In genomic region chr9:136092741-136093140, GRCh38 we compare ENCODE assay signal across 9 cellular contexts. TPM values are rescaled to one million over a fixed set of nuclear protein-coding genes. Genes with fewer than 3 reads are reported as not detected.
DNase-seq lines count a peak whose midpoint lies in the region; ATAC-seq and TF ChIP-seq lines count a peak whose summit lies in the region.
"Had no signal": no experiment of that assay in that cellular context is flagged by ENCODE, and none has a peak within 500 bp of the region (broad histone marks: within the 10 kb centered on the region; RNA-seq: fewer than 3 reads in every experiment).

No MANE protein-coding gene starts in this region.

- TF ChIP-seq CTCF in heart left ventricle (IDR thresholded peaks at IDR 0.05) (no peak), brain microvascular endothelial cell (IDR thresholded peaks at IDR 0.05; ENCODE audit: low read depth, low read length, missing control alignments) (peak; percentile 1), uterus (IDR thresholded peaks at IDR 0.05) (no peak)

- in situ Hi-C loops in brain microvascular endothelial cell (cut with HindIII; ENCODE audit: low pct_ligation_motif_present, low sequenced_read_pairs), result no loop called here

- H3K36me3 ChIP-seq in heart left ventricle (no peaks in the 10 kb centered on the region), brain microvascular endothelial cell (replicated peaks) (peaks cover 3% of the 10 kb centered on the region), uterus (no peaks in the 10 kb centered on the region)
- H3K36me3 ChIP-seq in naive thymus-derived CD4-positive, alpha-beta T cell (ENCODE audit: control insufficient read depth in 2 of 3, insufficient read depth in 3 of 3, low read length in 3 of 3), result no peaks in the 10 kb centered on the region

- no peak for TF ChIP-seq POLR2A in heart left ventricle (IDR thresholded peaks at IDR 0.05)
- no peak for TF ChIP-seq POLR2A in uterus (IDR thresholded peaks at IDR 0.05)

- H3K27ac ChIP-seq in heart left ventricle (peak overlapping the region in 11 of 12 donors; percentile 93 to 99 (median 98)), brain microvascular endothelial cell (no peak overlapping the region), uterus (peak overlapping the region; percentile 93 to 94)
- H3K27ac ChIP-seq in naive thymus-derived CD4-positive, alpha-beta T cell (ENCODE audit: low read depth, low read length), result no peak overlapping the region

- intact Hi-C loops in heart left ventricle (cut with DNase I) (loop anchor here in 1 of 10 donors (2.0 kb wide), 1 partner anchor 26 kb away; the partner anchor contains the start of gene TMEM250), left cardiac atrium (cut with DNase I) (no loop called here), uterus (cut with DNase I; ENCODE audit: low total_unique reads) (no loop called here)
- intact Hi-C loops in naive thymus-derived CD4-positive, alpha-beta T cell (cut with micrococcal nuclease), result no loop called here

- no peaks in the 10 kb centered on the region for H3K9me3 ChIP-seq in heart left ventricle
- no peaks in the 10 kb centered on the region for H3K9me3 ChIP-seq in naive thymus-derived CD4-positive, alpha-beta T cell (ENCODE audit: control insufficient read depth in 2 of 3, low read length in 3 of 3)
- no peaks in the 10 kb centered on the region for H3K9me3 ChIP-seq in uterus

- 59 to 80% (median 79%) methylated on average over 4 to 9 of the region's 9 CpGs for WGBS in heart left ventricle, 4 donors

- no peaks in the 10 kb centered on the region for H3K36me3 Mint-ChIP-seq in naive thymus-derived CD4-positive, alpha-beta T cell

- CTCF ChIA-PET in naive thymus-derived CD4-positive, alpha-beta T cell (lab: Charles Lee), result interaction anchor here (3.6 kb wide), 1 partner anchor 29 kb away, joined by 22 read pairs; no protein-coding TSS in a partner anchor

- H3K4me1 Mint-ChIP-seq in naive thymus-derived CD4-positive, alpha-beta T cell, result peaks cover 4 to 32% (median 17%) of the 10 kb centered on the region in 7 donors

- H3K4me3 ChIP-seq in heart left ventricle, result peak overlapping the region in 7 of 12 donors; percentile 75 to 97 (median 90)
- no peak overlapping the region for H3K4me3 ChIP-seq in brain microvascular endothelial cell (ENCODE audit: low read depth, low read length)
- no peak overlapping the region for H3K4me3 ChIP-seq in naive thymus-derived CD4-positive, alpha-beta T cell (ENCODE audit: low read length)
- H3K4me3 ChIP-seq in uterus, result peak overlapping the region in 1 of 2 donors; percentile 82

- H3K27me3 ChIP-seq in heart left ventricle, result no peaks in the 10 kb centered on the region
- no peaks in the 10 kb centered on the region for H3K27me3 ChIP-seq in brain microvascular endothelial cell (replicated peaks)
- H3K27me3 ChIP-seq in naive thymus-derived CD4-positive, alpha-beta T cell (ENCODE audit: control insufficient read depth in 2 of 2, insufficient read depth in 2 of 2, low read length in 2 of 2), result no peaks in the 10 kb centered on the region
- no peaks in the 10 kb centered on the region for H3K27me3 ChIP-seq in uterus

- POLR2A ChIA-PET in naive thymus-derived CD4-positive, alpha-beta T cell (lab: Charles Lee), result no interaction called here

- peaks cover 0 to 24% (median 0%) of the 10 kb centered on the region in 5 donors for H3K27me3 Mint-ChIP-seq in naive thymus-derived CD4-positive, alpha-beta T cell

- ATAC-seq in heart left ventricle, result no peak
- no peak for ATAC-seq in left cardiac atrium
- no peak for ATAC-seq in naive thymus-derived CD4-positive, alpha-beta T cell
- no peak for ATAC-seq in GM21447 (IDR thresholded peaks at IDR 0.05; ENCODE audit: unreplicated experiment)
- ATAC-seq in HG03439 (IDR thresholded peaks at IDR 0.05; ENCODE audit: unreplicated experiment), result no peak
- no peak for ATAC-seq in HG03342 (IDR thresholded peaks at IDR 0.05; ENCODE audit: unreplicated experiment)

- H3K27ac Mint-ChIP-seq in naive thymus-derived CD4-positive, alpha-beta T cell, result peak overlapping the region in 4 of 9 donors; percentile 34 to 73 (median 59)

- H3K9me3 Mint-ChIP-seq in naive thymus-derived CD4-positive, alpha-beta T cell, result no peaks in the 10 kb centered on the region

- H3K4me3 Mint-ChIP-seq in naive thymus-derived CD4-positive, alpha-beta T cell, result peak overlapping the region; percentile 17 to 85 (median 64)

- H3K4me1 ChIP-seq in heart left ventricle (peaks cover 17 to 78% (median 71%) of the 10 kb centered on the region in 12 donors), uterus (peaks cover 0 to 44% of the 10 kb centered on the region in 2 donors)
- peaks cover 14 to 21% of the 10 kb centered on the region in 2 donors for H3K4me1 ChIP-seq in naive thymus-derived CD4-positive, alpha-beta T cell (ENCODE audit: control insufficient read depth in 2 of 2, insufficient read depth in 2 of 2, low read length in 2 of 2)

- DNase-seq in heart left ventricle, result peak in 3 of 5 donors; percentile 21 to 57 (median 23)
- DNase-seq in left cardiac atrium, result no peak
- DNase-seq in brain microvascular endothelial cell, result no peak
- no peak for DNase-seq in naive thymus-derived CD4-positive, alpha-beta T cell
- no peak for DNase-seq in uterus
- DNase-seq: activated CD4-positive, CD25-positive, alpha-beta regulatory T cell treated with anti-CD3 and anti-CD28 coated beads, Interleukin-2, amount 50 U/mL, for 72 hours had no signal

RNA-seq across cellular contexts. Expression of gene NACC2, which starts 2.3 kb away (rescaled TPM):
- total RNA-seq in heart left ventricle (10 to 100 TPM; 38.7 to 66.5 (median 47.5) TPM), left cardiac atrium (10 to 100 TPM; 28.6 to 38.5 TPM), uterus (10 to 100 TPM in 3 of 4 donors, 1 to 10 TPM in 1; 8.2 to 57.5 (median 19.1) TPM)
- 10 to 100 TPM; 17.9 to 39.1 TPM for polyA plus RNA-seq in heart left ventricle
- total RNA-seq in naive thymus-derived CD4-positive, alpha-beta T cell, result 10 to 100 TPM in 1 of 5 experiments, 1 to 10 TPM in 4; 2.7 to 17.7 (median 8.2) TPM
- polyA plus RNA-seq in naive thymus-derived CD4-positive, alpha-beta T cell, result under 1 TPM; 0.92 to 0.97 TPM

RNA-seq across cellular contexts. Expression of gene TMEM250, which starts 25.9 kb away (rescaled TPM):
- total RNA-seq in heart left ventricle, result 10 to 100 TPM; 15.5 to 34.3 (median 19.9) TPM
- polyA plus RNA-seq in heart left ventricle, result 10 to 100 TPM; 11.6 to 37.0 TPM
- 10 to 100 TPM; 21.6 to 23.4 TPM for total RNA-seq in left cardiac atrium
- total RNA-seq in naive thymus-derived CD4-positive, alpha-beta T cell, result 10 to 100 TPM; 16.4 to 55.3 (median 41.3) TPM
- polyA plus RNA-seq in naive thymus-derived CD4-positive, alpha-beta T cell, result 10 to 100 TPM; 42.2 to 61.8 TPM
- total RNA-seq in uterus, result 10 to 100 TPM; 14.7 to 42.0 (median 28.0) TPM

Comparison
In these comparisons a context has a peak if more than half of its experiments do, and no peak if none do; other contexts are left out.
1. DNase-seq: peak in heart left ventricle (3 of 5); none in left cardiac atrium (single experiment), brain microvascular endothelial cell (single experiment), naive thymus-derived CD4-positive, alpha-beta T cell (0 of 9) and uterus (0 of 2).
2. H3K27ac ChIP-seq: peak in heart left ventricle (11 of 12) and uterus (2 of 2); none in brain microvascular endothelial cell (single experiment) and naive thymus-derived CD4-positive, alpha-beta T cell (single experiment).
3. H3K4me3 ChIP-seq: peak in heart left ventricle (7 of 12); none in brain microvascular endothelial cell (single experiment) and naive thymus-derived CD4-positive, alpha-beta T cell (single experiment).